In the genomic region with DNA sequence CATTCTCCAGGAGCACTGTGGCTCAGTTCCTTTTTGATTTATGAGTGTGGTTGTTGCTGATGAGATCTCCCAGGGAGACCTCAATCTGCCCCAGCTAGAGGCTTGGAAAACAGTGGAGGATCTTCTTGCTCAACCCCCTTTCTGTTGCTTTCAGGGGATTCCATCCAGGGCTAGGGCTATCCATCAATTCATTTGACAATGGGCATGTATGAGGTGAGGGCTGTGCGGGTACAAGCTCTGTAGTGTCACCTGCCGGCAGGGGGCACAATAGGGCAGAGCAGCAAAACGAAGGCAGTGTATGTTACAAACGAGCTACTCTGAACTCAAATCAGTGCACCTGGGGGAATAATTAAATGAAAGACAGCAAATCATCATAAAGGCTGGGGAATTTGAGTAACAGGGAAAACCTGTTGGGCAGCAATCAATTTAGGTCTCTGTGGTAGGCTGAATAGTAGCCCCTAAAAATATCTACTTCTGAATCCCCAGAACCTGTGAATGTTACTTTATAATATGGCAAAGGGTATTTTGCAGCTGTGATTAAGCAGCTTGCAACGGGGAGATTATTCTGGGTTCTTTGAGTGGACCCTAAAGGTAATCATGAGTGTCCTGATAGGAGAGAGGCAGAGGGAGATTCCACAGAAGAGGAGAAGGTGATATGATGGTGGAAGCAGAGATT, we compare ENCODE assay signal across 8 cellular contexts.
DNase-seq lines count a peak whose midpoint lies in the region; ATAC-seq lines count a peak whose summit lies in the region.

No MANE protein-coding gene starts in this region.

- ATAC-seq in HG02938 (IDR thresholded peaks at IDR 0.05; ENCODE audit: unreplicated experiment) (peak; percentile 73), GM18867 (IDR thresholded peaks at IDR 0.05; ENCODE audit: unreplicated experiment) (no peak)

- DNase-seq in DMS53 treated with DMSO at 0.1 percent for 48 hours (lab: John Stamatoyannopoulos, UW; ENCODE audit: unreplicated experiment) (peak; percentile 50), NCI-H345 treated with DMSO at 0.1 percent for 48 hours (lab: John Stamatoyannopoulos, UW; ENCODE audit: unreplicated experiment) (peak; percentile 55), ecto neural progenitor cell (ENCODE audit: low spot score) (peak; percentile 76), midbrain (lab: John Stamatoyannopoulos, UW) (peak; percentile 31)
- peak; percentile 83 for DNase-seq in activated CD4-positive, alpha-beta T cell treated with anti-CD3 and anti-CD28 coated beads, Interleukin-2, amount 50 U/mL, for 1 hour
- peak; percentile 31 to 64 for DNase-seq in stimulated activated CD8-positive, alpha-beta memory T cell treated with anti-CD3 and anti-CD28 coated beads, Interleukin-4, amount 100 ng/mL, for 1 hour (ENCODE audit: low read depth in 2 of 2, low spot score in 1 of 2)

Comparison
In these comparisons a context has a peak if more than half of its experiments do, and no peak if none do; other contexts are left out.
1. DNase-seq: peak in every context shown above with its lines; median percentile 83 in activated CD4-positive, alpha-beta T cell treated with anti-CD3 and anti-CD28 coated beads, Interleukin-2, amount 50 U/mL, for 1 hour; 76 in ecto neural progenitor cell; 55 in NCI-H345 treated with DMSO at 0.1 percent for 48 hours; 50 in DMS53 treated with DMSO at 0.1 percent for 48 hours; 48 in stimulated activated CD8-positive, alpha-beta memory T cell treated with anti-CD3 and anti-CD28 coated beads, Interleukin-4, amount 100 ng/mL, for 1 hour; 31 in midbrain.